Comparison of ENCODE assay signal across 32 cellular contexts in genomic region chr7:12028508-12028907, GRCh38.
DNase-seq lines count a peak whose midpoint lies in the region; ATAC-seq and TF ChIP-seq lines count a peak whose summit lies in the region.
"Had no signal": no experiment of that assay in that cellular context is flagged by ENCODE, and none has a peak within 500 bp of the region (broad histone marks: within the 10 kb centered on the region; RNA-seq: fewer than 3 reads in every experiment).

No MANE protein-coding gene starts in this region.

- H3K4me3 Mint-ChIP-seq in activated CD8-positive, alpha-beta T cell treated with anti-CD3 and anti-CD28 coated beads for 36 hours = no peak overlapping the region
- H3K4me3 Mint-ChIP-seq: activated CD8-positive, alpha-beta memory T cell treated with anti-CD3 and anti-CD28 coated beads, Interleukin-2, amount 10 ng/mL, durations not matched to agents 7 days and 5 days; activated naive CD4-positive, alpha-beta T cell treated with anti-CD3 and anti-CD28 coated beads for 36 hours; activated T-cell treated with anti-CD3 and anti-CD28 coated beads, Interleukin-2, amount 50 U/mL, for 72 hours; CD14-positive monocyte; mesothelial cell of epicardium; naive thymus-derived CD4-positive, alpha-beta T cell had no signal

- ATAC-seq in GM18498 (IDR thresholded peaks at IDR 0.05; ENCODE audit: unreplicated experiment) (no peak), GM19351 (IDR thresholded peaks at IDR 0.05; ENCODE audit: unreplicated experiment) (no peak)
- ATAC-seq in activated CD8-positive, alpha-beta T cell treated with anti-CD3 and anti-CD28 coated beads for 36 hours = no peak
- ATAC-seq: activated CD8-positive, alpha-beta memory T cell treated with anti-CD3 and anti-CD28 coated beads, Interleukin-2, amount 10 ng/mL, durations not matched to agents 7 days and 5 days; activated T-cell treated with anti-CD3 and anti-CD28 coated beads, Interleukin-2, amount 50 U/mL, for 72 hours; left lung; naive thymus-derived CD4-positive, alpha-beta T cell; right lobe of liver; Right ventricle myocardium inferior had no signal

- no peaks in the 10 kb centered on the region for H3K36me3 Mint-ChIP-seq in activated CD8-positive, alpha-beta T cell treated with anti-CD3 and anti-CD28 coated beads for 36 hours (ENCODE audit: low read depth)
- H3K36me3 Mint-ChIP-seq: activated CD8-positive, alpha-beta memory T cell treated with anti-CD3 and anti-CD28 coated beads, Interleukin-2, amount 10 ng/mL, durations not matched to agents 7 days and 5 days; CD14-positive monocyte; mesothelial cell of epicardium; naive thymus-derived CD4-positive, alpha-beta T cell had no signal

- no peaks in the 10 kb centered on the region for H3K4me1 Mint-ChIP-seq in activated CD8-positive, alpha-beta T cell treated with anti-CD3 and anti-CD28 coated beads for 36 hours (ENCODE audit: low read depth)
- H3K4me1 Mint-ChIP-seq: activated CD8-positive, alpha-beta memory T cell treated with anti-CD3 and anti-CD28 coated beads, Interleukin-2, amount 10 ng/mL, durations not matched to agents 7 days and 5 days; CD14-positive monocyte had no signal

- in situ Hi-C loops in astrocyte of the spinal cord (cut with HindIII; ENCODE audit: low sequenced_read_pairs) = no loop called here

- H3K27ac Mint-ChIP-seq in activated CD8-positive, alpha-beta T cell treated with anti-CD3 and anti-CD28 coated beads for 36 hours = no peak overlapping the region
- H3K27ac Mint-ChIP-seq: activated CD8-positive, alpha-beta memory T cell treated with anti-CD3 and anti-CD28 coated beads, Interleukin-2, amount 10 ng/mL, durations not matched to agents 7 days and 5 days; activated naive CD4-positive, alpha-beta T cell treated with anti-CD3 and anti-CD28 coated beads for 36 hours; activated T-cell treated with anti-CD3 and anti-CD28 coated beads, Interleukin-2, amount 50 U/mL, for 72 hours; CD14-positive monocyte; mesothelial cell of epicardium; naive thymus-derived CD4-positive, alpha-beta T cell; progenitor cell of endocrine pancreas had no signal

- DNase-seq in ELF-1 (ENCODE audit: low read depth, low spot score) = peak; percentile 1
- DNase-seq in NCI-H226 = peak; percentile 71
- peak; percentile 42 for DNase-seq in astrocyte of the spinal cord (ENCODE audit: low read depth, low spot score)
- DNase-seq in NCI-H2196 treated with DMSO at 0.1 percent for 48 hours (lab: John Stamatoyannopoulos, UW; ENCODE audit: unreplicated experiment) = no peak
- DNase-seq in activated CD8-positive, alpha-beta T cell treated with anti-CD3 and anti-CD28 coated beads for 36 hours = no peak
- DNase-seq: activated CD4-positive, alpha-beta T cell treated with anti-CD3 and anti-CD28 coated beads, Interleukin-2, amount 50 U/mL, for 1 hour; activated CD8-positive, alpha-beta memory T cell treated with anti-CD3 and anti-CD28 coated beads, Interleukin-2, amount 10 ng/mL, durations not matched to agents 7 days and 5 days; activated naive CD4-positive, alpha-beta T cell treated with anti-CD3 and anti-CD28 coated beads for 36 hours; activated T-cell treated with anti-CD3 and anti-CD28 coated beads, Interleukin-2, amount 50 U/mL, for 72 hours; adrenal gland; dermis blood vessel endothelial cell; DND-41; hippocampal formation; left lung; naive thymus-derived CD4-positive, alpha-beta T cell; NCI-H1436 treated with DMSO at 0.1 percent for 48 hours; NCI-H2107; NCI-H510A; right lobe of liver; stimulated activated CD4-positive, alpha-beta T cell treated with anti-CD3 and anti-CD28 coated beads, Interleukin-12 subunit alpha, Interleukin-12 subunit beta, amount 100 ng/mL, for 4 hours; stimulated activated CD4-positive, alpha-beta T cell treated with anti-CD3 and anti-CD28 coated beads, Interleukin-4, amount 100 ng/mL, for 1 hour; SW 1271; T1000 had no signal

- intact Hi-C loops in activated CD8-positive, alpha-beta T cell treated with anti-CD3 and anti-CD28 coated beads for 36 hours (cut with micrococcal nuclease) = no loop called here

- peak overlapping the region; percentile 30 for H3K27ac ChIP-seq in mesodermal cell (ENCODE audit: low read depth, low read length, severe bottlenecking)
- H3K27ac ChIP-seq: adrenal gland, cardiac muscle cell, esophagus muscularis mucosa, left lung, right lobe of liver had no signal

- H3K4me3 ChIP-seq in astrocyte of the spinal cord (ENCODE audit: low read depth, low read length) (no peak overlapping the region), mesodermal cell (ENCODE audit: extremely low read depth, insufficient read depth, low read length, poor library complexity, severe bottlenecking) (no peak overlapping the region)
- H3K4me3 ChIP-seq: adrenal gland, cardiac muscle cell, esophagus muscularis mucosa, left lung, right lobe of liver had no signal

- H3K36me3 ChIP-seq in mesodermal cell (ENCODE audit: control insufficient read depth, insufficient read depth, low read length) = no peaks in the 10 kb centered on the region
- H3K36me3 ChIP-seq: adrenal gland, cardiac muscle cell, esophagus muscularis mucosa, left lung, right lobe of liver had no signal

- no peaks in the 10 kb centered on the region for H3K9me3 Mint-ChIP-seq in activated CD8-positive, alpha-beta T cell treated with anti-CD3 and anti-CD28 coated beads for 36 hours
- H3K9me3 Mint-ChIP-seq: activated naive CD4-positive, alpha-beta T cell treated with anti-CD3 and anti-CD28 coated beads for 36 hours; activated T-cell treated with anti-CD3 and anti-CD28 coated beads, Interleukin-2, amount 50 U/mL, for 72 hours; naive thymus-derived CD4-positive, alpha-beta T cell had no signal

- H3K9me3 ChIP-seq in mesodermal cell (ENCODE audit: control insufficient read depth, low read length) = no peaks in the 10 kb centered on the region
- H3K9me3 ChIP-seq: adrenal gland, esophagus muscularis mucosa, left lung, right lobe of liver had no signal

- POLR2A ChIA-PET in activated CD8-positive, alpha-beta T cell treated with anti-CD3 and anti-CD28 coated beads for 36 hours (lab: Charles Lee) = no interaction called here

- peaks cover 36% of the 10 kb centered on the region for H3K4me1 ChIP-seq in mesodermal cell (ENCODE audit: control insufficient read depth, insufficient read depth, low read length, poor library complexity, severe bottlenecking)
- H3K4me1 ChIP-seq: adrenal gland, esophagus muscularis mucosa, left lung, right lobe of liver had no signal

- peaks cover 1% of the 10 kb centered on the region for H3K27me3 Mint-ChIP-seq in activated CD8-positive, alpha-beta T cell treated with anti-CD3 and anti-CD28 coated beads for 36 hours
- H3K27me3 Mint-ChIP-seq: activated CD8-positive, alpha-beta memory T cell treated with anti-CD3 and anti-CD28 coated beads, Interleukin-2, amount 10 ng/mL, durations not matched to agents 7 days and 5 days; progenitor cell of endocrine pancreas had no signal

- TF ChIP-seq CTCF in astrocyte of the spinal cord (IDR thresholded peaks at IDR 0.05; ENCODE audit: low read depth, low read length) = no peak
- TF ChIP-seq CTCF in activated CD8-positive, alpha-beta T cell treated with anti-CD3 and anti-CD28 coated beads for 36 hours (IDR thresholded peaks at IDR 0.05) = no peak

- WGBS in mesodermal cell (ENCODE audit: insufficient coverage in 2 of 2), 2 experiments = 100% methylated on average over 1 of the region's 1 CpG

- CTCF ChIA-PET in activated CD8-positive, alpha-beta T cell treated with anti-CD3 and anti-CD28 coated beads for 36 hours (lab: Charles Lee) = no interaction called here

Comparison
In these comparisons a context has a peak if more than half of its experiments do, and no peak if none do; other contexts are left out.
1. DNase-seq: peak in ELF-1 (single experiment), NCI-H226 (single experiment) and astrocyte of the spinal cord (single experiment); none in NCI-H2196 treated with DMSO at 0.1 percent for 48 hours (single experiment) and activated CD8-positive, alpha-beta T cell treated with anti-CD3 and anti-CD28 coated beads for 36 hours (single experiment).